ENCODE assay signal across 8 cellular contexts in genomic region chr4:40897557-40898203, GRCh38.
DNase-seq lines count a peak whose midpoint lies in the region; ATAC-seq and TF ChIP-seq lines count a peak whose summit lies in the region.

No MANE protein-coding gene starts in this region.

- peak; percentile 88 for TF ChIP-seq CTCF in GM12872 (IDR thresholded peaks at IDR 0.05; ENCODE audit: insufficient read depth, low read depth, low read length)

- DNase-seq in NCI-H2196 (lab: John Stamatoyannopoulos, UW; ENCODE audit: unreplicated experiment) (peak; percentile 75), kidney tubule cell (ENCODE audit: low spot score) (peak; percentile 75)
- peak; percentile 23 for DNase-seq in activated CD4-positive, CD25-positive, alpha-beta regulatory T cell treated with anti-CD3 and anti-CD28 coated beads, Interleukin-2, amount 50 U/mL, for 16 hours (ENCODE audit: low read depth, low spot score)
- DNase-seq in central memory CD4-positive, alpha-beta T cell: peak; percentile 25
- peak; percentile 75 for DNase-seq in stimulated activated CD4-positive, alpha-beta T cell treated with anti-CD3 and anti-CD28 coated beads, Interleukin-4, amount 100 ng/mL, for 1 hour

- ATAC-seq in HG02798 (IDR thresholded peaks at IDR 0.05; ENCODE audit: poor library complexity, unreplicated experiment) (peak; percentile 83), GM21447 (IDR thresholded peaks at IDR 0.05; ENCODE audit: unreplicated experiment) (no peak)

Comparison
In these comparisons a context has a peak if more than half of its experiments do, and no peak if none do; other contexts are left out.
1. DNase-seq: peak in every context shown above with its lines; median percentile 75 in NCI-H2196; 75 in kidney tubule cell; 75 in stimulated activated CD4-positive, alpha-beta T cell treated with anti-CD3 and anti-CD28 coated beads, Interleukin-4, amount 100 ng/mL, for 1 hour; 25 in central memory CD4-positive, alpha-beta T cell; 23 in activated CD4-positive, CD25-positive, alpha-beta regulatory T cell treated with anti-CD3 and anti-CD28 coated beads, Interleukin-2, amount 50 U/mL, for 16 hours.